In genomic region chr17:41739661-41740352, GRCh38 we compare ENCODE assay signal across 1 cellular context.
A peak's percentile ranks its signal among the peaks of the same experiment; 100 is the strongest.
TF ChIP-seq lines count a peak whose summit lies in the region.

No MANE protein-coding gene starts in this region.

TF ChIP-seq in HepG2, 621 proteins besides CTCF, POLR2A, EP300 and RAD21 (continues in another document):
- TF ChIP-seq HOMEZ (CRISPR knock-in tag; IDR thresholded peaks at IDR 0.05; ENCODE audit: low read depth) (no peak), ATF7 (IDR thresholded peaks at IDR 0.05) (peak; percentile 92), ATF7 (CRISPR knock-in tag; IDR thresholded peaks at IDR 0.05) (no peak), ARID3A (IDR thresholded peaks at IDR 0.05; ENCODE audit: low read depth, low read length) (0 out of 2 replicates have a peak, but pooled peaks have one; percentile 11), ATF3 (CRISPR knock-in tag; IDR thresholded peaks at IDR 0.05) (no peak), ZFY (CRISPR knock-in tag; IDR thresholded peaks at IDR 0.05) (no peak), MIER3 (CRISPR knock-in tag; IDR thresholded peaks at IDR 0.05; ENCODE audit: borderline replicate concordance) (no peak), ZSCAN31 (CRISPR knock-in tag; IDR thresholded peaks at IDR 0.05; ENCODE audit: low read depth) (no peak), ONECUT2 (CRISPR knock-in tag; IDR thresholded peaks at IDR 0.05) (no peak), ZGPAT (CRISPR knock-in tag; IDR thresholded peaks at IDR 0.05) (0 out of 2 replicates have a peak, but pooled peaks have one; percentile 21), TGIF2 (CRISPR knock-in tag; IDR thresholded peaks at IDR 0.05) (no peak), GABPB1 (CRISPR knock-in tag; IDR thresholded peaks at IDR 0.05) (0 out of 2 replicates have a peak, but pooled peaks have one; percentile 45), ZNF609 (CRISPR knock-in tag; IDR thresholded peaks at IDR 0.05; ENCODE audit: borderline replicate concordance) (no peak), ZNF83 (CRISPR knock-in tag; IDR thresholded peaks at IDR 0.05; ENCODE audit: borderline replicate concordance) (no peak), CHD2 (IDR thresholded peaks at IDR 0.05; ENCODE audit: low read depth, low read length) (no peak), POLR2AphosphoS2 (IDR thresholded peaks at IDR 0.05; ENCODE audit: low read depth, low read length) (no peak), MYNN (CRISPR knock-in tag; IDR thresholded peaks at IDR 0.05; ENCODE audit: low read depth) (no peak), TAF15 (IDR thresholded peaks at IDR 0.05; ENCODE audit: low read depth, low read length, poor library complexity, severe bottlenecking) (no peak), HOXA7 (CRISPR knock-in tag; IDR thresholded peaks at IDR 0.05) (no peak), ZFYVE20 (CRISPR knock-in tag; IDR thresholded peaks at IDR 0.05; ENCODE audit: borderline replicate concordance, low read depth) (no peak), ETV5 (CRISPR knock-in tag; IDR thresholded peaks at IDR 0.05; ENCODE audit: borderline replicate concordance) (no peak), MZF1 (CRISPR knock-in tag; IDR thresholded peaks at IDR 0.05; ENCODE audit: borderline replicate concordance) (0 out of 2 replicates have a peak, but pooled peaks have one; percentile 30), GATAD1 (CRISPR knock-in tag; IDR thresholded peaks at IDR 0.05) (no peak), ZNF30 (CRISPR knock-in tag; IDR thresholded peaks at IDR 0.05) (no peak), SOX6 (IDR thresholded peaks at IDR 0.05) (no peak), SOX6 (CRISPR knock-in tag; IDR thresholded peaks at IDR 0.05) (peak; percentile 26; the same call in 1 of the 2 replicates), UBTF (CRISPR knock-in tag; IDR thresholded peaks at IDR 0.05) (0 out of 2 replicates have a peak, but pooled peaks have one; percentile 29), SMAD9 (CRISPR knock-in tag; IDR thresholded peaks at IDR 0.05) (no peak), SIX4 (CRISPR knock-in tag; IDR thresholded peaks at IDR 0.05) (no peak), RARG (CRISPR knock-in tag; IDR thresholded peaks at IDR 0.05; ENCODE audit: low read depth) (no peak), NR1H2 (CRISPR knock-in tag; IDR thresholded peaks at IDR 0.05; ENCODE audit: borderline replicate concordance, low read depth) (no peak), JUNB (CRISPR knock-in tag; IDR thresholded peaks at IDR 0.05; ENCODE audit: borderline replicate concordance) (no peak), ZNF883 (CRISPR knock-in tag; IDR thresholded peaks at IDR 0.05; ENCODE audit: not compliant biosample characterization) (no peak), TP53 (CRISPR knock-in tag; conservative IDR thresholded peaks at IDR 0.05) (no peak), ZNF687 (CRISPR knock-in tag; IDR thresholded peaks at IDR 0.05) (peak; percentile 49), MXI1 (IDR thresholded peaks at IDR 0.05; ENCODE audit: borderline replicate concordance, low read depth, low read length) (no peak), JUN (CRISPR knock-in tag; IDR thresholded peaks at IDR 0.05) (no peak), HOXD1 (CRISPR knock-in tag; IDR thresholded peaks at IDR 0.05) (no peak), EED (CRISPR knock-in tag; IDR thresholded peaks at IDR 0.05) (no peak), ZNF10 (CRISPR knock-in tag; IDR thresholded peaks at IDR 0.05; ENCODE audit: borderline replicate concordance, low read depth) (no peak), PHF8 (CRISPR knock-in tag; IDR thresholded peaks at IDR 0.05) (no peak), LCORL (IDR thresholded peaks at IDR 0.05) (no peak), LCORL (CRISPR knock-in tag; IDR thresholded peaks at IDR 0.05) (peak; percentile 19; the same call in 1 of the 2 replicates), HNRNPL (IDR thresholded peaks at IDR 0.05; ENCODE audit: low read depth, low read length) (peak; percentile 70), DNMT1 (CRISPR knock-in tag; IDR thresholded peaks at IDR 0.05) (no peak), ZNF282 (IDR thresholded peaks at IDR 0.05; ENCODE audit: partially characterized antibody) (no peak), KDM3A (CRISPR knock-in tag; IDR thresholded peaks at IDR 0.05; ENCODE audit: low read depth) (0 out of 2 replicates have a peak, but pooled peaks have one; percentile 58), FOSL2 (CRISPR knock-in tag; IDR thresholded peaks at IDR 0.05) (0 out of 2 replicates have a peak, but pooled peaks have one; percentile 4), ZFP91 (CRISPR knock-in tag; IDR thresholded peaks at IDR 0.05; ENCODE audit: borderline replicate concordance) (0 out of 2 replicates have a peak, but pooled peaks have one; percentile 23)
